ENCODE assay signal across 9 cellular contexts in the genomic region with DNA sequence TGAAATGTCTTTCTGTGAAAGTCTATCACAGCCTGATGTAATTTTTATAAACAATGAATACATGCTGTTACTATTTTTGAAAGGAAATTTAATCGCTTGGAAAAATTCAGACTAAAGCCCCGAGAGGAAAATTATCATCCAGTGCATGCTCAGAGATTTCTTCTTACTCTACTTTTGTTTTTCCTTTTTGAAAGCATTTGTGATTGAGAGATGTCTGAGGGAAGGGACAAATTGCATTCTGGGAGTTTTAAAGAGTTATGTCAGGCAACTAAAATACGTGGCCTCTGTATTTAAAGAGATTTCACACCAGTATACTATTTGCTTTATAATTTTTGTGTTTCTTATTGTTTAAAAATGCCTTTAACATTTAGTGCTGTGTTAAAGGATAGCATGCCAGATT. TPM values are rescaled to one million over a fixed set of nuclear protein-coding genes. Genes with fewer than 3 reads are reported as not detected.
DNase-seq lines count a peak whose midpoint lies in the region; ATAC-seq and FAIRE-seq lines count a peak whose summit lies in the region.
"Had no signal": no experiment of that assay in that cellular context is flagged by ENCODE, and none has a peak within 500 bp of the region (broad histone marks: within the 10 kb centered on the region; RNA-seq: fewer than 3 reads in every experiment).

No MANE protein-coding gene starts in this region.

- peak overlapping the region; percentile 96; the same call in 1 of the 2 replicates for H3K9ac ChIP-seq in HUES48 (ENCODE audit: low read depth, low read length)

- H3K4me3 ChIP-seq in HUES48 (ENCODE audit: low read depth, low read length) (0 out of 2 replicates have a peak overlapping the region, but pooled peaks have one; percentile 86), mesodermal cell (ENCODE audit: extremely low read depth, insufficient read depth, low read length, poor library complexity, severe bottlenecking) (peak overlapping the region; percentile 58)

- H3K36me3 ChIP-seq in HUES48 (ENCODE audit: control insufficient read depth, insufficient read depth, low read length): peaks cover 8% of the 10 kb centered on the region
- H3K36me3 ChIP-seq in mesodermal cell (ENCODE audit: control insufficient read depth, insufficient read depth, low read length): peaks cover 10% of the 10 kb centered on the region

- H3K4me1 ChIP-seq in HUES48 (ENCODE audit: control insufficient read depth, insufficient read depth, low read length) (peaks cover 46% of the 10 kb centered on the region), mesodermal cell (ENCODE audit: control insufficient read depth, insufficient read depth, low read length, poor library complexity, severe bottlenecking) (peaks cover 12% of the 10 kb centered on the region)

- H3K9me3 ChIP-seq in HUES48 (ENCODE audit: control insufficient read depth, insufficient read depth, low read length) (no peaks in the 10 kb centered on the region), mesodermal cell (ENCODE audit: control insufficient read depth, low read length) (no peaks in the 10 kb centered on the region)

- H3K27me3 ChIP-seq in HUES48 (ENCODE audit: control insufficient read depth, insufficient read depth, low read length): no peaks in the 10 kb centered on the region

- WGBS in mesodermal cell (ENCODE audit: insufficient coverage in 2 of 2), 2 experiments: no CpG with 5 or more reads among the region's 3 CpGs

- no peak for ATAC-seq in HG03135 (IDR thresholded peaks at IDR 0.05; ENCODE audit: unreplicated experiment)

- FAIRE-seq in A204.1 (lab: Jason Lieb, UNC): peak; percentile 87

- DNase-seq in D341Med (ENCODE audit: low spot score): no peak
- DNase-seq in dermis blood vessel endothelial cell: no peak
- DNase-seq in HCEC 1CT: no peak
- DNase-seq: NCI-H1105 had no signal

- H3K27ac ChIP-seq in HUES48 (ENCODE audit: low read depth, low read length) (peak overlapping the region; percentile 98), angular gyrus (ENCODE audit: low read depth, low read length) (peak overlapping the region; percentile 90), mesodermal cell (ENCODE audit: low read depth, low read length, severe bottlenecking) (peak overlapping the region; percentile 99)

RNA-seq across cellular contexts. Expression of a gene that starts 1.4 kb away (rescaled TPM):
- 16.6 TPM for polyA plus RNA-seq in mesodermal cell (2013, experiment 1 of 2)
- polyA plus RNA-seq in mesodermal cell (2013, experiment 2 of 2): 12.1 TPM
- 56.0 and 91.2 TPM in 2 replicates for total RNA-seq in dermis blood vessel endothelial cell
